Comparison of ENCODE assay signal across 8 cellular contexts in genomic region chr6:108565893-108566292, GRCh38. TPM values are rescaled to one million over a fixed set of nuclear protein-coding genes. Genes with fewer than 3 reads are reported as not detected.
DNase-seq lines count a peak whose midpoint lies in the region; ATAC-seq, FAIRE-seq and TF ChIP-seq lines count a peak whose summit lies in the region.

No MANE protein-coding gene starts in this region.

- H3K4me3 ChIP-seq in kidney (ENCODE audit: low read length in 2 of 2) = peak overlapping the region in 1 of 2 donors; percentile 11

- FAIRE-seq in kidney (lab: Jason Lieb, UNC) = peak; percentile 88

- peak overlapping the region; percentile 51 for H3K4me3 Mint-ChIP-seq in activated naive CD8-positive, alpha-beta T cell treated with anti-CD3 and anti-CD28 coated beads, Interleukin-2, amount 10 ng/mL, durations not matched to agents 7 days and 5 days

- peak; percentile 36 for ATAC-seq in HG03460 (IDR thresholded peaks at IDR 0.05; ENCODE audit: unreplicated experiment)
- peak; percentile 9 for ATAC-seq in activated naive CD8-positive, alpha-beta T cell treated with anti-CD3 and anti-CD28 coated beads, Interleukin-2, amount 10 ng/mL, durations not matched to agents 7 days and 5 days (ENCODE audit: low read depth)
- ATAC-seq in GM21381 (IDR thresholded peaks at IDR 0.05; ENCODE audit: unreplicated experiment) = no peak

- peaks cover 49% of the 10 kb centered on the region for H3K4me1 Mint-ChIP-seq in activated naive CD8-positive, alpha-beta T cell treated with anti-CD3 and anti-CD28 coated beads, Interleukin-2, amount 10 ng/mL, durations not matched to agents 7 days and 5 days

- H3K4me1 ChIP-seq in kidney (ENCODE audit: control insufficient read depth in 1 of 2, insufficient read depth in 1 of 2, low read depth in 1 of 2, low read length in 2 of 2) = peaks cover 16 to 27% of the 10 kb centered on the region in 2 donors

- H3K36me3 Mint-ChIP-seq in activated naive CD8-positive, alpha-beta T cell treated with anti-CD3 and anti-CD28 coated beads, Interleukin-2, amount 10 ng/mL, durations not matched to agents 7 days and 5 days = peaks cover 30% of the 10 kb centered on the region

- peak overlapping the region in 1 of 2 donors; percentile 12 for H3K9ac ChIP-seq in kidney (ENCODE audit: low read length in 2 of 2)

- POLR2A ChIA-PET in activated naive CD8-positive, alpha-beta T cell treated with anti-CD3 and anti-CD28 coated beads, Interleukin-2, amount 10 ng/mL, durations not matched to agents 7 days and 5 days (lab: Charles Lee) = no interaction called here

- H3K27ac ChIP-seq in kidney (ENCODE audit: low read depth in 2 of 2, low read length in 2 of 2) (peak overlapping the region; percentile 63 to 85), temporal lobe (ENCODE audit: low read depth, low read length) (peak overlapping the region; percentile 5)

- peaks cover 12 to 21% of the 10 kb centered on the region in 2 donors for H3K36me3 ChIP-seq in kidney (ENCODE audit: control insufficient read depth in 1 of 2, insufficient read depth in 2 of 2, low read length in 2 of 2)

- H3K9me3 Mint-ChIP-seq in activated naive CD8-positive, alpha-beta T cell treated with anti-CD3 and anti-CD28 coated beads, Interleukin-2, amount 10 ng/mL, durations not matched to agents 7 days and 5 days = no peaks in the 10 kb centered on the region

- intact Hi-C loops in kidney (cut with DNase I) = no loop called here

- H3K27me3 Mint-ChIP-seq in activated naive CD8-positive, alpha-beta T cell treated with anti-CD3 and anti-CD28 coated beads, Interleukin-2, amount 10 ng/mL, durations not matched to agents 7 days and 5 days = no peaks in the 10 kb centered on the region

- H3K9me3 ChIP-seq in kidney (ENCODE audit: control insufficient read depth in 1 of 2, low read length in 2 of 2) = no peaks in the 10 kb centered on the region

- DNase-seq in GDM1 (lab: John Stamatoyannopoulos, UW) = peak; percentile 44
- DNase-seq in activated naive CD8-positive, alpha-beta T cell treated with anti-CD3 and anti-CD28 coated beads, Interleukin-2, amount 10 ng/mL, durations not matched to agents 7 days and 5 days = no peak
- no peak for DNase-seq in kidney
- DNase-seq in T-helper 9 cell = no peak
- DNase-seq in activated CD4-positive, alpha-beta T cell treated with anti-CD3 and anti-CD28 coated beads for 1 hour = no peak

- TF ChIP-seq CTCF in kidney (IDR thresholded peaks at IDR 0.05; ENCODE audit: borderline replicate concordance, extremely low read depth, insufficient read depth) = peak; percentile 46

- H3K27ac Mint-ChIP-seq in activated naive CD8-positive, alpha-beta T cell treated with anti-CD3 and anti-CD28 coated beads, Interleukin-2, amount 10 ng/mL, durations not matched to agents 7 days and 5 days = peak overlapping the region; percentile 73

RNA-seq across cellular contexts. Expression of gene FOXO3, which starts 5.2 kb away (rescaled TPM):
- total RNA-seq in activated naive CD8-positive, alpha-beta T cell treated with anti-CD3 and anti-CD28 coated beads, Interleukin-2, amount 10 ng/mL, durations not matched to agents 7 days and 5 days = 10 to 100 TPM; 20.0 to 21.2 TPM
- total RNA-seq in kidney (76.1 TPM), temporal lobe (42.8 TPM)
- 9.4 TPM for polyA plus RNA-seq in kidney (ENCODE audit: insufficient read depth, low read depth, low replicate concordance)
